In genomic region chr17:9247401-9247938, GRCh38 we compare ENCODE assay signal across 15 cellular contexts.
"Had no signal": no experiment of that assay in that cellular context is flagged by ENCODE, and none has a peak within 500 bp of the region (broad histone marks: within the 10 kb centered on the region; RNA-seq: fewer than 3 reads in every experiment).

No MANE protein-coding gene starts in this region.

- H3K4me1 Mint-ChIP-seq: activated B cell treated with CpG ODN at 0.5 μM for 24 hours had no signal

- H3K36me3 ChIP-seq: adrenal gland, right atrium auricular region had no signal

- H3K27ac Mint-ChIP-seq: activated B cell treated with CpG ODN at 0.5 μM for 24 hours; activated naive CD4-positive, alpha-beta T cell treated with anti-CD3 and anti-CD28 coated beads, Interleukin-2, amount 10 ng/mL, durations not matched to agents 7 days and 5 days; activated T-helper 2 cell treated with anti-CD3 and anti-CD28 coated beads, Interferon-gamma antibody, Interleukin-2, Interleukin-4, amounts not matched to agents 10 μg/mL and 5 μg/mL and 100 μg/mL, durations not matched to agents 14 hours and 24 hours and 36 hours; dendritic cell treated with granulocyte-macrophage colony-stimulating factor and Interleukin-4, amounts not matched to agents 40 ng/mL and 50 ng/mL, for 4 days; stimulated activated effector memory CD8-positive, alpha-beta T cell treated with anti-CD3 and anti-CD28 coated beads, Interleukin-12 subunit alpha, Interleukin-12 subunit beta, amount 100 ng/mL, for 72 hours; T-helper 1 cell treated with Interleukin-12 subunit alpha and Interleukin-12 subunit beta and Interleukin-4 antibody, amounts not matched to agents 30 μg/mL and 1 μg/mL, for 36 hours; type B pancreatic cell had no signal

- H3K36me3 Mint-ChIP-seq: activated naive CD4-positive, alpha-beta T cell treated with anti-CD3 and anti-CD28 coated beads, Interleukin-2, amount 10 ng/mL, durations not matched to agents 7 days and 5 days; stimulated activated effector memory CD8-positive, alpha-beta T cell treated with anti-CD3 and anti-CD28 coated beads, Interleukin-12 subunit alpha, Interleukin-12 subunit beta, amount 100 ng/mL, for 72 hours; type B pancreatic cell had no signal

- H3K27me3 Mint-ChIP-seq: activated B cell treated with CpG ODN at 0.5 μM for 24 hours; activated naive CD4-positive, alpha-beta T cell treated with anti-CD3 and anti-CD28 coated beads, Interleukin-2, amount 10 ng/mL, durations not matched to agents 7 days and 5 days; dendritic cell treated with granulocyte-macrophage colony-stimulating factor and Interleukin-4, amounts not matched to agents 40 ng/mL and 50 ng/mL, for 4 days; type B pancreatic cell had no signal

- H3K27ac ChIP-seq: adrenal gland, body of pancreas, right atrium auricular region had no signal

- H3K4me3 Mint-ChIP-seq: activated B cell treated with CpG ODN at 0.5 μM for 24 hours; activated naive CD4-positive, alpha-beta T cell treated with anti-CD3 and anti-CD28 coated beads, Interleukin-2, amount 10 ng/mL, durations not matched to agents 7 days and 5 days; dendritic cell treated with granulocyte-macrophage colony-stimulating factor and Interleukin-4, amounts not matched to agents 40 ng/mL and 50 ng/mL, for 4 days; stimulated activated effector memory CD8-positive, alpha-beta T cell treated with anti-CD3 and anti-CD28 coated beads, Interleukin-12 subunit alpha, Interleukin-12 subunit beta, amount 100 ng/mL, for 72 hours; T-helper 1 cell treated with Interleukin-12 subunit alpha and Interleukin-12 subunit beta and Interleukin-4 antibody, amounts not matched to agents 30 μg/mL and 1 μg/mL, for 36 hours; type B pancreatic cell had no signal

- ATAC-seq: body of pancreas; left ventricle myocardium superior; stimulated activated effector memory CD8-positive, alpha-beta T cell treated with anti-CD3 and anti-CD28 coated beads, Interleukin-12 subunit alpha, Interleukin-12 subunit beta, amount 100 ng/mL, for 72 hours had no signal

- H3K4me3 ChIP-seq: adrenal gland, body of pancreas, right atrium auricular region, smooth muscle cell had no signal

- H3K9me3 ChIP-seq: adrenal gland, body of pancreas, right atrium auricular region had no signal

- H3K9me3 Mint-ChIP-seq: activated B cell treated with CpG ODN at 0.5 μM for 24 hours; activated naive CD4-positive, alpha-beta T cell treated with anti-CD3 and anti-CD28 coated beads, Interleukin-2, amount 10 ng/mL, durations not matched to agents 7 days and 5 days; activated T-helper 2 cell treated with anti-CD3 and anti-CD28 coated beads, Interferon-gamma antibody, Interleukin-2, Interleukin-4, amounts not matched to agents 10 μg/mL and 5 μg/mL and 100 μg/mL, durations not matched to agents 14 hours and 24 hours and 36 hours; dendritic cell treated with granulocyte-macrophage colony-stimulating factor and Interleukin-4, amounts not matched to agents 40 ng/mL and 50 ng/mL, for 4 days; stimulated activated effector memory CD8-positive, alpha-beta T cell treated with anti-CD3 and anti-CD28 coated beads, Interleukin-12 subunit alpha, Interleukin-12 subunit beta, amount 100 ng/mL, for 72 hours; T-helper 1 cell treated with Interleukin-12 subunit alpha and Interleukin-12 subunit beta and Interleukin-4 antibody, amounts not matched to agents 30 μg/mL and 1 μg/mL, for 36 hours; type B pancreatic cell had no signal

- H3K27me3 ChIP-seq: adrenal gland, body of pancreas, right atrium auricular region had no signal

- H3K4me1 ChIP-seq: adrenal gland, body of pancreas had no signal

- DNase-seq: activated B cell treated with CpG ODN at 0.5 μM for 24 hours; activated naive CD4-positive, alpha-beta T cell treated with anti-CD3 and anti-CD28 coated beads, Interleukin-2, amount 10 ng/mL, durations not matched to agents 7 days and 5 days; adrenal gland; body of pancreas; cerebellar nuclear complex; islet precursor cell; left ventricle myocardium superior; mesendoderm had no signal
